ENCODE assay signal across 3 cellular contexts in the genomic region with DNA sequence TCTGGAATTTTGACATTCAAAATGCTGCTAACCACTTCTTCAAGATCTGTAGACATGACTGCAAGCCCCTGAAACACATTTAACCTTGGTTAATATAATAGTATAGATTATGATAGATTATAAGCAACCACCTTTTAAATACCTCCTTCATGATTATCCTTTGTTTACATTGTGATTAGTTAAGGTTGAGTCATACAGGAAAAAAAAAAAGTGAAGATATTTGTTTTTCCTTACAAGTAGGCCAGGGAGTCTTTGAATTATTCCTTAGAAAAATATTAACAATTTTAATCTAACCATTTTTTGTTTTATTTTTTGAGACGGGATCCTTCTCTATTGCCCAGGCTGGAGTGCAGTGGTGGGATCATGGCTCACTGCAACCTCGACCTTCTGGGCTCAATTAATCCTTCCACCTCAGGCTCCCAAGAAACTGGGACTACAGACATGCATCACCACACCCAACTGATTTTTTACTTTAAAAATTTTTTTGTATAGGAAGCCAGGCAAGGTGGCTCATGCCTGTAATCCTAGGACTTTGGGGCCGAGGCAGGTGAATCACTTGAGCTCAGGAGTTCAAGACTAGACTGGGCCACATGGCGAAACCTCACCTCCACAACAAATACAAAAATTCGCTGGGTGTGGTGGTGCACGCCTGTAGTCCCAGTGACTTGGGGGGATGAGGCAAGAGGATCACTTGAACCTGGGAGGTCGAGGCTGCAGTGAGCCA.
TF ChIP-seq lines count a peak whose summit lies in the region.

No MANE protein-coding gene starts in this region.

TF ChIP-seq in SK-N-SH, 30 proteins besides CTCF, POLR2A, EP300 and RAD21 (continued from another document):
- TF ChIP-seq, protein P1, sequence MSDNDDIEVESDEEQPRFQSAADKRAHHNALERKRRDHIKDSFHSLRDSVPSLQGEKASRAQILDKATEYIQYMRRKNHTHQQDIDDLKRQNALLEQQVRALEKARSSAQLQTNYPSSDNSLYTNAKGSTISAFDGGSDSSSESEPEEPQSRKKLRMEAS (IDR thresholded peaks at IDR 0.05; ENCODE audit: low read depth): no peak

TF ChIP-seq in SK-N-SH treated with all-trans-retinoic acid at 6 μM for 48 hours, 23 proteins besides CTCF, POLR2A, EP300 and RAD21 (continued from another document):
- TF ChIP-seq, protein P2, sequence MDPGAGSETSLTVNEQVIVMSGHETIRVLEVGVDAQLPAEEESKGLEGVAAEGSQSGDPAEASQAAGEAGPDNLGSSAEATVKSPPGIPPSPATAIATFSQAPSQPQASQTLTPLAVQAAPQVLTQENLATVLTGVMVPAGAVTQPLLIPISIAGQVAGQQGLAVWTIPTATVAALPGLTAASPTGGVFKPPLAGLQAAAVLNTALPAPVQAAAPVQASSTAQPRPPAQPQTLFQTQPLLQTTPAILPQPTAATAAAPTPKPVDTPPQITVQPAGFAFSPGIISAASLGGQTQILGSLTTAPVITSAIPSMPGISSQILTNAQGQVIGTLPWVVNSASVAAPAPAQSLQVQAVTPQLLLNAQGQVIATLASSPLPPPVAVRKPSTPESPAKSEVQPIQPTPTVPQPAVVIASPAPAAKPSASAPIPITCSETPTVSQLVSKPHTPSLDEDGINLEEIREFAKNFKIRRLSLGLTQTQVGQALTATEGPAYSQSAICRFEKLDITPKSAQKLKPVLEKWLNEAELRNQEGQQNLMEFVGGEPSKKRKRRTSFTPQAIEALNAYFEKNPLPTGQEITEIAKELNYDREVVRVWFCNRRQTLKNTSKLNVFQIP (CRISPR knock-in tag; IDR thresholded peaks at IDR 0.05; ENCODE audit: borderline replicate concordance, low read depth): no peak
- TF ChIP-seq, protein P3, sequence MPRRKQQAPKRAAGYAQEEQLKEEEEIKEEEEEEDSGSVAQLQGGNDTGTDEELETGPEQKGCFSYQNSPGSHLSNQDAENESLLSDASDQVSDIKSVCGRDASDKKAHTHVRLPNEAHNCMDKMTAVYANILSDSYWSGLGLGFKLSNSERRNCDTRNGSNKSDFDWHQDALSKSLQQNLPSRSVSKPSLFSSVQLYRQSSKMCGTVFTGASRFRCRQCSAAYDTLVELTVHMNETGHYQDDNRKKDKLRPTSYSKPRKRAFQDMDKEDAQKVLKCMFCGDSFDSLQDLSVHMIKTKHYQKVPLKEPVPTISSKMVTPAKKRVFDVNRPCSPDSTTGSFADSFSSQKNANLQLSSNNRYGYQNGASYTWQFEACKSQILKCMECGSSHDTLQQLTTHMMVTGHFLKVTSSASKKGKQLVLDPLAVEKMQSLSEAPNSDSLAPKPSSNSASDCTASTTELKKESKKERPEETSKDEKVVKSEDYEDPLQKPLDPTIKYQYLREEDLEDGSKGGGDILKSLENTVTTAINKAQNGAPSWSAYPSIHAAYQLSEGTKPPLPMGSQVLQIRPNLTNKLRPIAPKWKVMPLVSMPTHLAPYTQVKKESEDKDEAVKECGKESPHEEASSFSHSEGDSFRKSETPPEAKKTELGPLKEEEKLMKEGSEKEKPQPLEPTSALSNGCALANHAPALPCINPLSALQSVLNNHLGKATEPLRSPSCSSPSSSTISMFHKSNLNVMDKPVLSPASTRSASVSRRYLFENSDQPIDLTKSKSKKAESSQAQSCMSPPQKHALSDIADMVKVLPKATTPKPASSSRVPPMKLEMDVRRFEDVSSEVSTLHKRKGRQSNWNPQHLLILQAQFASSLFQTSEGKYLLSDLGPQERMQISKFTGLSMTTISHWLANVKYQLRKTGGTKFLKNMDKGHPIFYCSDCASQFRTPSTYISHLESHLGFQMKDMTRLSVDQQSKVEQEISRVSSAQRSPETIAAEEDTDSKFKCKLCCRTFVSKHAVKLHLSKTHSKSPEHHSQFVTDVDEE (CRISPR knock-in tag; IDR thresholded peaks at IDR 0.05): no peak
- TF ChIP-seq, protein P4, sequence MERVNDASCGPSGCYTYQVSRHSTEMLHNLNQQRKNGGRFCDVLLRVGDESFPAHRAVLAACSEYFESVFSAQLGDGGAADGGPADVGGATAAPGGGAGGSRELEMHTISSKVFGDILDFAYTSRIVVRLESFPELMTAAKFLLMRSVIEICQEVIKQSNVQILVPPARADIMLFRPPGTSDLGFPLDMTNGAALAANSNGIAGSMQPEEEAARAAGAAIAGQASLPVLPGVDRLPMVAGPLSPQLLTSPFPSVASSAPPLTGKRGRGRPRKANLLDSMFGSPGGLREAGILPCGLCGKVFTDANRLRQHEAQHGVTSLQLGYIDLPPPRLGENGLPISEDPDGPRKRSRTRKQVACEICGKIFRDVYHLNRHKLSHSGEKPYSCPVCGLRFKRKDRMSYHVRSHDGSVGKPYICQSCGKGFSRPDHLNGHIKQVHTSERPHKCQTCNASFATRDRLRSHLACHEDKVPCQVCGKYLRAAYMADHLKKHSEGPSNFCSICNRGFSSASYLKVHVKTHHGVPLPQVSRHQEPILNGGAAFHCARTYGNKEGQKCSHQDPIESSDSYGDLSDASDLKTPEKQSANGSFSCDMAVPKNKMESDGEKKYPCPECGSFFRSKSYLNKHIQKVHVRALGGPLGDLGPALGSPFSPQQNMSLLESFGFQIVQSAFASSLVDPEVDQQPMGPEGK (CRISPR knock-in tag; IDR thresholded peaks at IDR 0.05; ENCODE audit: borderline replicate concordance): no peak
- no peak for TF ChIP-seq TOX (CRISPR knock-in tag; IDR thresholded peaks at IDR 0.05; ENCODE audit: borderline replicate concordance)
- no peak for TF ChIP-seq GLIS3 (CRISPR knock-in tag; IDR thresholded peaks at IDR 0.05)
- no peak for TF ChIP-seq RARB (CRISPR knock-in tag; IDR thresholded peaks at IDR 0.05)
- TF ChIP-seq ARNTL (CRISPR knock-in tag; IDR thresholded peaks at IDR 0.05; ENCODE audit: borderline replicate concordance, low read depth): no peak
- TF ChIP-seq ZC3H10 (CRISPR knock-in tag; IDR thresholded peaks at IDR 0.05): no peak
- TF ChIP-seq ISL1 (CRISPR knock-in tag; IDR thresholded peaks at IDR 0.05): no peak
- TF ChIP-seq ZFP3 (CRISPR knock-in tag; IDR thresholded peaks at IDR 0.05): no peak
- TF ChIP-seq, protein P5, sequence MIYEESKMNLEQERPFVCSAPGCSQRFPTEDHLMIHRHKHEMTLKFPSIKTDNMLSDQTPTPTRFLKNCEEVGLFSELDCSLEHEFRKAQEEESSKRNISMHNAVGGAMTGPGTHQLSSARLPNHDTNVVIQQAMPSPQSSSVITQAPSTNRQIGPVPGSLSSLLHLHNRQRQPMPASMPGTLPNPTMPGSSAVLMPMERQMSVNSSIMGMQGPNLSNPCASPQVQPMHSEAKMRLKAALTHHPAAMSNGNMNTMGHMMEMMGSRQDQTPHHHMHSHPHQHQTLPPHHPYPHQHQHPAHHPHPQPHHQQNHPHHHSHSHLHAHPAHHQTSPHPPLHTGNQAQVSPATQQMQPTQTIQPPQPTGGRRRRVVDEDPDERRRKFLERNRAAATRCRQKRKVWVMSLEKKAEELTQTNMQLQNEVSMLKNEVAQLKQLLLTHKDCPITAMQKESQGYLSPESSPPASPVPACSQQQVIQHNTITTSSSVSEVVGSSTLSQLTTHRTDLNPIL (CRISPR knock-in tag; IDR thresholded peaks at IDR 0.05; ENCODE audit: low read depth): no peak
- no peak for TF ChIP-seq ZNF8 (CRISPR knock-in tag; IDR thresholded peaks at IDR 0.05)
- TF ChIP-seq ESRRG (CRISPR knock-in tag; IDR thresholded peaks at IDR 0.05): no peak
- no peak for TF ChIP-seq ZNF565 (CRISPR knock-in tag; conservative IDR thresholded peaks at IDR 0.05; ENCODE audit: low read depth)
- no peak for TF ChIP-seq ZFP30 (CRISPR knock-in tag; IDR thresholded peaks at IDR 0.05)
- no peak for TF ChIP-seq PPARA (CRISPR knock-in tag; IDR thresholded peaks at IDR 0.05; ENCODE audit: borderline replicate concordance)
- no peak for TF ChIP-seq TCF4 (CRISPR knock-in tag; IDR thresholded peaks at IDR 0.05; ENCODE audit: borderline replicate concordance)

TF ChIP-seq in endothelial cell of umbilical vein, 7 proteins besides CTCF, POLR2A, EP300 and RAD21 (continued from another document):
- peak; percentile 17 for TF ChIP-seq GATA2 (IDR thresholded peaks at IDR 0.05; ENCODE audit: insufficient read depth, insufficient read length, low read depth, low read length)
TF ChIP-seq in endothelial cell of umbilical vein: peak in this region for 2.
